Comparison of ENCODE assay signal across 8 cellular contexts in genomic region chr11:2938644-2939418, GRCh38. TPM values are rescaled to one million over a fixed set of nuclear protein-coding genes. Genes with fewer than 3 reads are reported as not detected.
A peak's percentile ranks its signal among the peaks of the same experiment; 100 is the strongest.
DNase-seq lines count a peak whose midpoint lies in the region; ATAC-seq, FAIRE-seq and TF ChIP-seq lines count a peak whose summit lies in the region.
"Not testable (repeated sequence)": the region's sequence is repeated elsewhere in the genome, so short reads cannot be mapped to it uniquely, and the experiment has no call there.

No MANE protein-coding gene starts in this region.

- not testable (repeated sequence) for H3K27me3 Mint-ChIP-seq in CD4-positive, CD25-positive, alpha-beta regulatory T cell; T-helper 2 cell treated with Interferon-gamma antibody and Interleukin-4, amounts not matched to agents 5 μg/mL and 100 μg/mL, for 36 hours (ENCODE audit: low read depth); activated T-helper 17 cell treated with anti-CD3 and anti-CD28 coated beads, Interleukin-2, amount 50 U/mL, for 72 hours; natural killer cell treated with Interleukin-12 subunit alpha and Interleukin-12 subunit beta and Interleukin-15 and Interleukin-18, amount 100 ng/mL, for 72 hours; stimulated activated naive CD8-positive, alpha-beta T cell treated with anti-CD3 and anti-CD28 coated beads, Interleukin-15, Interleukin-2, amounts not matched to agents 100 ng/mL and 50 ng/mL, for 24 hours
- peaks cover 24% of the 10 kb centered on the region for H3K27me3 Mint-ChIP-seq in H9 (ENCODE audit: low read depth)

- H3K23me2 ChIP-seq in H9 (ENCODE audit: insufficient read length, low read depth, low read length, poor library complexity, severe bottlenecking): not testable (repeated sequence)

- not testable (repeated sequence) for H3T11ph ChIP-seq in H9 (ENCODE audit: low read length)

- TF ChIP-seq POLR2A in GM12878 (IDR thresholded peaks at IDR 0.05; ENCODE audit: low read depth, low read length): not testable (repeated sequence)

- H3K4me1 ChIP-seq in CD4-positive, CD25-positive, alpha-beta regulatory T cell (ENCODE audit: control insufficient read depth, insufficient read depth, low read length, poor library complexity, severe bottlenecking); H9 (ENCODE audit: insufficient read depth, low read length); GM12878 (ENCODE audit: control insufficient read depth, insufficient read depth, low read length); right cardiac atrium (ENCODE audit: control insufficient read depth, insufficient read depth, low read length): not testable (repeated sequence)

- POLR2A ChIA-PET in GM12878 (lab: Charles Lee): not testable (repeated sequence)

- not testable (repeated sequence) for H2AFZ ChIP-seq in H9 (ENCODE audit: low read length); GM12878 (ENCODE audit: control insufficient read depth, low read depth, low read length)

- not testable (repeated sequence) for H3K23ac ChIP-seq in H9 (ENCODE audit: insufficient read length, low read depth, low read length)

- not testable (repeated sequence) for H3K36me3 ChIP-seq in CD4-positive, CD25-positive, alpha-beta regulatory T cell (ENCODE audit: control insufficient read depth, insufficient read depth, low read length); GM12878 (ENCODE audit: control insufficient read depth in 2 of 2, insufficient read depth in 2 of 2, low read length in 1 of 2)

- in situ Hi-C loops in GM12878 (cut with MboI): not testable (repeated sequence)

- DNase-seq in CD4-positive, CD25-positive, alpha-beta regulatory T cell: peak in 1 of 3 donors; percentile 23
- DNase-seq in H9 (peak; percentile 29), right cardiac atrium (peak in 2 of 3 donors; percentile 13 to 17)
- DNase-seq in T-helper 2 cell treated with Interferon-gamma antibody and Interleukin-4, amounts not matched to agents 5 μg/mL and 100 μg/mL, for 36 hours (ENCODE audit: low spot score); GM12878 (ENCODE audit: low read depth, low spot score); natural killer cell treated with Interleukin-12 subunit alpha and Interleukin-12 subunit beta and Interleukin-15 and Interleukin-18, amount 100 ng/mL, for 72 hours (ENCODE audit: low spot score): not testable (repeated sequence)

- not testable (repeated sequence) for H2BK20ac ChIP-seq in H9 (ENCODE audit: low read depth, low read length, poor library complexity, severe bottlenecking)

- H3K27ac Mint-ChIP-seq in CD4-positive, CD25-positive, alpha-beta regulatory T cell: peak overlapping the region; percentile 68 to 90 (median 76)
- H3K27ac Mint-ChIP-seq in H9: peak overlapping the region in 1 of 3 experiments; percentile 59; a peak in 1 of 7 replicates
- H3K27ac Mint-ChIP-seq in T-helper 2 cell treated with Interferon-gamma antibody and Interleukin-4, amounts not matched to agents 5 μg/mL and 100 μg/mL, for 36 hours: peak overlapping the region; percentile 37
- H3K27ac Mint-ChIP-seq in activated T-helper 17 cell treated with anti-CD3 and anti-CD28 coated beads, Interleukin-2, amount 50 U/mL, for 72 hours: peak overlapping the region; percentile 79
- peak overlapping the region; percentile 40 to 75 for H3K27ac Mint-ChIP-seq in natural killer cell treated with Interleukin-12 subunit alpha and Interleukin-12 subunit beta and Interleukin-15 and Interleukin-18, amount 100 ng/mL, for 72 hours
- H3K27ac Mint-ChIP-seq in stimulated activated naive CD8-positive, alpha-beta T cell treated with anti-CD3 and anti-CD28 coated beads, Interleukin-15, Interleukin-2, amounts not matched to agents 100 ng/mL and 50 ng/mL, for 24 hours: not testable (repeated sequence)

- H2BK15ac ChIP-seq in H9 (ENCODE audit: low read depth, low read length): not testable (repeated sequence)

- not testable (repeated sequence) for H3K79me2 ChIP-seq in H9 (ENCODE audit: insufficient read depth, low read length); GM12878 (ENCODE audit: control insufficient read depth, insufficient read depth, low read length)

- WGBS in H9 (ENCODE audit: extremely low coverage, insufficient read length, low lambda C conversion rate): no CpG with 5 or more reads among the region's 11 CpGs
- 98% methylated on average over 11 of the region's 11 CpGs for WGBS in GM12878 (ENCODE audit: insufficient coverage, insufficient replicate concordance, low lambda C conversion rate, missing lambda C conversion rate)
- WGBS in right cardiac atrium: 88% methylated on average over 11 of the region's 11 CpGs

- not testable (repeated sequence) for TF ChIP-seq CTCF in H9 (conservative IDR thresholded peaks at IDR 0.05); GM12878 (IDR thresholded peaks at IDR 0.05 in 2 of 3, conservative IDR thresholded peaks at IDR 0.05 in 1 of 3; ENCODE audit: control insufficient read depth in 2 of 3, extremely low read depth in 1 of 3, insufficient read depth in 1 of 3, low read depth in 3 of 3, low read length in 3 of 3)

- RAD21 ChIA-PET in GM12878 (lab: Charles Lee; ENCODE audit: unreplicated experiment): not testable (repeated sequence)

- H2BK120ac ChIP-seq in H9 (ENCODE audit: low read depth, low read length, poor library complexity, severe bottlenecking): not testable (repeated sequence)

- not testable (repeated sequence) for H3K14ac ChIP-seq in H9 (ENCODE audit: insufficient read depth, low read length)

- H3K9me3 ChIP-seq in CD4-positive, CD25-positive, alpha-beta regulatory T cell (ENCODE audit: control insufficient read depth in 2 of 2, low read length in 2 of 2): peaks cover 11 to 19% of the 10 kb centered on the region in 2 experiments
- H3K9me3 ChIP-seq in H9 (ENCODE audit: control insufficient read depth, low read depth, low read length): peaks cover 22% of the 10 kb centered on the region
- H3K9me3 ChIP-seq in GM12878 (replicated peaks; ENCODE audit: control insufficient read depth, insufficient read depth, low read length); right cardiac atrium (ENCODE audit: control insufficient read depth, low read length): not testable (repeated sequence)

- not testable (repeated sequence) for H2BK5ac ChIP-seq in H9 (ENCODE audit: insufficient read length, low read length)

- not testable (repeated sequence) for BruUV-seq in GM12878 (replicated peaks; lab: Mats Ljungman, UMichigan)

- not testable (repeated sequence) for H2AK5ac ChIP-seq in H9 (ENCODE audit: insufficient read length, low read length)

- intact Hi-C loops in GM12878 (cut with micrococcal nuclease; ENCODE audit: unreplicated experiment): loop anchor here (10.0 kb wide), 1 partner anchor 156 kb away; no protein-coding TSS in a partner anchor
- intact Hi-C loops in right cardiac atrium (cut with DNase I): not testable (repeated sequence)

- not testable (repeated sequence) for H4K91ac ChIP-seq in H9 (ENCODE audit: insufficient read length, low read depth, low read length)

- H3K4me3 ChIP-seq in CD4-positive, CD25-positive, alpha-beta regulatory T cell (ENCODE audit: low read depth, low read length); GM12878; right cardiac atrium (ENCODE audit: low read length): not testable (repeated sequence)

- H3K18ac ChIP-seq in H9 (ENCODE audit: insufficient read length, low read depth, low read length): not testable (repeated sequence)

- SMC1A ChIA-PET in GM12878 (lab: Charles Lee; ENCODE audit: uncharacterized antibody, unreplicated experiment): not testable (repeated sequence)

- CTCF ChIA-PET in GM12878 (lab: Yijun Ruan, JAX): not testable (repeated sequence)

- not testable (repeated sequence) for H3K27ac ChIP-seq in CD4-positive, CD25-positive, alpha-beta regulatory T cell (ENCODE audit: insufficient read depth, low read length, poor library complexity, severe bottlenecking); H9 (ENCODE audit: insufficient read length, low read depth, low read length); GM12878 (ENCODE audit: control insufficient read depth, insufficient read depth); right cardiac atrium (ENCODE audit: low read length)

- H3K27me3 ChIP-seq in CD4-positive, CD25-positive, alpha-beta regulatory T cell (ENCODE audit: control insufficient read depth, insufficient read depth, low read length); H9 (ENCODE audit: insufficient read depth, low read length); GM12878 (replicated peaks in 1 of 2; ENCODE audit: control insufficient read depth in 2 of 2, insufficient read depth in 2 of 2, low read length in 1 of 2); right cardiac atrium (ENCODE audit: control insufficient read depth, insufficient read depth): not testable (repeated sequence)

- H4K20me1 ChIP-seq in H9 (ENCODE audit: control insufficient read depth, insufficient read depth, insufficient read length); GM12878 (ENCODE audit: control insufficient read depth, insufficient read depth): not testable (repeated sequence)

- not testable (repeated sequence) for ATAC-seq in CD4-positive, CD25-positive, alpha-beta regulatory T cell (ENCODE audit: low read depth in 2 of 2); activated T-helper 17 cell treated with anti-CD3 and anti-CD28 coated beads, Interleukin-2, amount 50 U/mL, for 72 hours (replicated peaks); GM12878; right cardiac atrium; natural killer cell treated with Interleukin-12 subunit alpha and Interleukin-12 subunit beta and Interleukin-15 and Interleukin-18, amount 100 ng/mL, for 72 hours

- H3K36me3 Mint-ChIP-seq in CD4-positive, CD25-positive, alpha-beta regulatory T cell: not testable (repeated sequence)
- peaks cover 28 to 36% (median 33%) of the 10 kb centered on the region in 3 experiments for H3K36me3 Mint-ChIP-seq in H9 (ENCODE audit: insufficient read depth in 1 of 3, low read depth in 3 of 3)
- peaks cover 28% of the 10 kb centered on the region for H3K36me3 Mint-ChIP-seq in T-helper 2 cell treated with Interferon-gamma antibody and Interleukin-4, amounts not matched to agents 5 μg/mL and 100 μg/mL, for 36 hours (ENCODE audit: low read depth)
- H3K36me3 Mint-ChIP-seq in activated T-helper 17 cell treated with anti-CD3 and anti-CD28 coated beads, Interleukin-2, amount 50 U/mL, for 72 hours (ENCODE audit: low read depth): peaks cover 16% of the 10 kb centered on the region
- peaks cover 20% of the 10 kb centered on the region for H3K36me3 Mint-ChIP-seq in natural killer cell treated with Interleukin-12 subunit alpha and Interleukin-12 subunit beta and Interleukin-15 and Interleukin-18, amount 100 ng/mL, for 72 hours
- peaks cover 15% of the 10 kb centered on the region for H3K36me3 Mint-ChIP-seq in stimulated activated naive CD8-positive, alpha-beta T cell treated with anti-CD3 and anti-CD28 coated beads, Interleukin-15, Interleukin-2, amounts not matched to agents 100 ng/mL and 50 ng/mL, for 24 hours (ENCODE audit: low read depth)

- H2BK12ac ChIP-seq in H9 (ENCODE audit: insufficient read length, low read depth, low read length): not testable (repeated sequence)

- not testable (repeated sequence) for H4K5ac ChIP-seq in H9 (ENCODE audit: insufficient read length, low read depth, low read length)

- H3K79me1 ChIP-seq in H9 (ENCODE audit: insufficient read depth, low read depth, low read length, poor library complexity, severe bottlenecking): not testable (repeated sequence)

- not testable (repeated sequence) for FAIRE-seq in GM12878 (lab: Jason Lieb, UNC)

- H3K4ac ChIP-seq in H9 (ENCODE audit: low read depth, low read length): not testable (repeated sequence)

- H3K9me3 Mint-ChIP-seq in CD4-positive, CD25-positive, alpha-beta regulatory T cell: peaks cover 0 to 28% (median 12%) of the 10 kb centered on the region in 7 donors
- peaks cover 32% of the 10 kb centered on the region in 2 experiments for H3K9me3 Mint-ChIP-seq in H9
- peaks cover 31% of the 10 kb centered on the region for H3K9me3 Mint-ChIP-seq in T-helper 2 cell treated with Interferon-gamma antibody and Interleukin-4, amounts not matched to agents 5 μg/mL and 100 μg/mL, for 36 hours
- peaks cover 16% of the 10 kb centered on the region for H3K9me3 Mint-ChIP-seq in activated T-helper 17 cell treated with anti-CD3 and anti-CD28 coated beads, Interleukin-2, amount 50 U/mL, for 72 hours
- peaks cover 14% of the 10 kb centered on the region for H3K9me3 Mint-ChIP-seq in natural killer cell treated with Interleukin-12 subunit alpha and Interleukin-12 subunit beta and Interleukin-15 and Interleukin-18, amount 100 ng/mL, for 72 hours
- H3K9me3 Mint-ChIP-seq in stimulated activated naive CD8-positive, alpha-beta T cell treated with anti-CD3 and anti-CD28 coated beads, Interleukin-15, Interleukin-2, amounts not matched to agents 100 ng/mL and 50 ng/mL, for 24 hours: peaks cover 16% of the 10 kb centered on the region

- H3K4me2 ChIP-seq in H9 (ENCODE audit: insufficient read depth, insufficient read length, low read length); GM12878 (ENCODE audit: control insufficient read depth, insufficient read depth): not testable (repeated sequence)

- TF ChIP-seq EP300 in GM12878 (IDR thresholded peaks at IDR 0.05; ENCODE audit: borderline replicate concordance in 1 of 2, control insufficient read depth in 1 of 2, low read depth in 2 of 2, low read length in 2 of 2): not testable (repeated sequence)

- not testable (repeated sequence) for TF ChIP-seq RAD21 in GM12878 (IDR thresholded peaks at IDR 0.05; ENCODE audit: insufficient read depth, low read depth, low read length)

- H3K9ac ChIP-seq in H9 (ENCODE audit: extremely low read depth, insufficient read length, low read length); GM12878 (ENCODE audit: control insufficient read depth, insufficient read depth, low read length): not testable (repeated sequence)

- H3K4me3 Mint-ChIP-seq in CD4-positive, CD25-positive, alpha-beta regulatory T cell: peak overlapping the region in 3 of 4 donors; percentile 6 to 64 (median 58)
- H3K4me3 Mint-ChIP-seq in H9: peak overlapping the region in 1 of 2 experiments; percentile 43; a peak in 1 of 5 replicates
- H3K4me3 Mint-ChIP-seq in T-helper 2 cell treated with Interferon-gamma antibody and Interleukin-4, amounts not matched to agents 5 μg/mL and 100 μg/mL, for 36 hours; activated T-helper 17 cell treated with anti-CD3 and anti-CD28 coated beads, Interleukin-2, amount 50 U/mL, for 72 hours: not testable (repeated sequence)
- peak overlapping the region; percentile 5 for H3K4me3 Mint-ChIP-seq in natural killer cell treated with Interleukin-12 subunit alpha and Interleukin-12 subunit beta and Interleukin-15 and Interleukin-18, amount 100 ng/mL, for 72 hours
- H3K4me3 Mint-ChIP-seq in stimulated activated naive CD8-positive, alpha-beta T cell treated with anti-CD3 and anti-CD28 coated beads, Interleukin-15, Interleukin-2, amounts not matched to agents 100 ng/mL and 50 ng/mL, for 24 hours: peak overlapping the region; percentile 35

- H4K8ac ChIP-seq in H9 (replicated peaks; ENCODE audit: insufficient read length, low read depth, low read length): not testable (repeated sequence)

- not testable (repeated sequence) for H3K56ac ChIP-seq in H9 (ENCODE audit: insufficient read length, low read depth, low read length)

- peaks cover 0 to 25% (median 5%) of the 10 kb centered on the region in 4 donors for H3K4me1 Mint-ChIP-seq in CD4-positive, CD25-positive, alpha-beta regulatory T cell
- H3K4me1 Mint-ChIP-seq in H9; T-helper 2 cell treated with Interferon-gamma antibody and Interleukin-4, amounts not matched to agents 5 μg/mL and 100 μg/mL, for 36 hours (ENCODE audit: low read depth); activated T-helper 17 cell treated with anti-CD3 and anti-CD28 coated beads, Interleukin-2, amount 50 U/mL, for 72 hours; stimulated activated naive CD8-positive, alpha-beta T cell treated with anti-CD3 and anti-CD28 coated beads, Interleukin-15, Interleukin-2, amounts not matched to agents 100 ng/mL and 50 ng/mL, for 24 hours (ENCODE audit: low read depth): not testable (repeated sequence)
- H3K4me1 Mint-ChIP-seq in natural killer cell treated with Interleukin-12 subunit alpha and Interleukin-12 subunit beta and Interleukin-15 and Interleukin-18, amount 100 ng/mL, for 72 hours (ENCODE audit: low read depth in 2 of 2): peaks cover 7 to 14% of the 10 kb centered on the region in 2 donors

RNA-seq across cellular contexts. Expression of gene PHLDA2, which starts 9.6 kb away (rescaled TPM):
- 1.3 TPM for total RNA-seq in CD4-positive, CD25-positive, alpha-beta regulatory T cell
- 1 to 10 TPM; 1.1 to 3.4 (median 1.4) TPM for polyA plus RNA-seq in CD4-positive, CD25-positive, alpha-beta regulatory T cell
- 41.5 and 42.8 TPM in 2 replicates for total RNA-seq in H9 (2021)
- 1 to 10 TPM; 5.6 to 9.1 TPM for total RNA-seq in activated T-helper 17 cell treated with anti-CD3 and anti-CD28 coated beads, Interleukin-2, amount 50 U/mL, for 72 hours
- total RNA-seq in GM12878 (2013; cell fraction: nucleolus; rRNA removed): 0.59 TPM in 1 of 2 replicates, not detected in the other
- total RNA-seq in GM12878 (2014; rRNA removed): not detected in 2 replicates
- not detected in 2 replicates for total RNA-seq in GM12878 (2014; rRNA removed; fragmentation: Illumina TruSeq; extraction: Trizol)
- total RNA-seq in GM12878 (2021): 0.27 and 0.49 TPM in 2 replicates
- polyA plus RNA-seq in GM12878 (2011; ENCODE audit: low read depth): not detected
- 0.15 TPM in 1 of 2 replicates, not detected in the other for polyA plus RNA-seq in GM12878 (2011; rRNA removed)
- 0.07 and 0.12 TPM in 2 replicates for polyA plus RNA-seq in GM12878 (2011; cell fraction: cytosol; rRNA removed)
- 0.27 and 0.34 TPM in 2 replicates for polyA plus RNA-seq in GM12878 (2011; cell fraction: nucleus; rRNA removed)
- polyA plus RNA-seq in GM12878 (2012): 0.18 and 0.32 TPM in 2 replicates
- not detected in 2 replicates for polyA plus RNA-seq in GM12878 (2014; fragmentation: Illumina TruSeq; extraction: Trizol)
- polyA plus RNA-seq in GM12878 (2014; fragmentation: Nextera tagmentation; extraction: Ambion mirVana): not detected
- not detected in 2 replicates for polyA plus RNA-seq in GM12878 (2014; rRNA removed)
- under 1 TPM in 1 of 2 experiments, not detected in 1; 0.16 TPM for polyA plus RNA-seq in GM12878 (2016; fragmentation: Nextera tagmentation; extraction: Ambion mirVana)
- polyA minus RNA-seq in GM12878 (2011; rRNA and poly(A)+ RNA removed): not detected in 2 replicates
- not detected in 2 replicates for polyA minus RNA-seq in GM12878 (2011; cell fraction: cytosol; rRNA and poly(A)+ RNA removed)
- not detected in 2 replicates for polyA minus RNA-seq in GM12878 (2011; cell fraction: nucleus; rRNA and poly(A)+ RNA removed)
- 1 to 10 TPM in 1 of 4 donors, under 1 TPM in 2, not detected in 1; 0.57 to 2.1 (median 0.74) TPM for total RNA-seq in right cardiac atrium
- polyA plus RNA-seq in right cardiac atrium: 2.0 TPM
- 1 to 10 TPM; 3.0 to 4.5 TPM for total RNA-seq in natural killer cell treated with Interleukin-12 subunit alpha and Interleukin-12 subunit beta and Interleukin-15 and Interleukin-18, amount 100 ng/mL, for 72 hours

RNA-seq across cellular contexts. Expression of gene CDKN1C, which starts 53.3 kb away (rescaled TPM):
- 4.1 TPM for total RNA-seq in CD4-positive, CD25-positive, alpha-beta regulatory T cell
- polyA plus RNA-seq in CD4-positive, CD25-positive, alpha-beta regulatory T cell: 1 to 10 TPM; 1.1 to 1.3 (median 1.2) TPM
- total RNA-seq in H9 (2021) (15.4 and 17.8 TPM in 2 replicates), GM12878 (2014; rRNA removed) (not detected in 2 replicates), GM12878 (2014; rRNA removed; fragmentation: Illumina TruSeq; extraction: Trizol) (not detected in 2 replicates), GM12878 (2021) (0.19 and 0.21 TPM in 2 replicates), right cardiac atrium (10 to 100 TPM; 16.1 to 26.3 (median 21.4) TPM)
- total RNA-seq in activated T-helper 17 cell treated with anti-CD3 and anti-CD28 coated beads, Interleukin-2, amount 50 U/mL, for 72 hours: 10 to 100 TPM in 1 of 2 donors, under 1 TPM in 1; 0.58 to 34.8 TPM
- 0.59 TPM in 1 of 2 replicates, not detected in the other for total RNA-seq in GM12878 (2013; cell fraction: nucleolus; rRNA removed)
- not detected for polyA plus RNA-seq in GM12878 (2011; ENCODE audit: low read depth)
- polyA plus RNA-seq in GM12878 (2011; rRNA removed) (0.05 TPM in 1 of 2 replicates, not detected in the other), GM12878 (2014; fragmentation: Illumina TruSeq; extraction: Trizol) (not detected in 2 replicates), GM12878 (2014; fragmentation: Nextera tagmentation; extraction: Ambion mirVana) (not detected), GM12878 (2014; rRNA removed) (not detected in 2 replicates), GM12878 (2016; fragmentation: Nextera tagmentation; extraction: Ambion mirVana) (under 1 TPM in 1 of 2 experiments, not detected in 1; 0.14 TPM), right cardiac atrium (27.6 TPM)
- 0.08 and 0.09 TPM in 2 replicates for polyA plus RNA-seq in GM12878 (2011; cell fraction: cytosol; rRNA removed)
- 0.09 and 0.19 TPM in 2 replicates for polyA plus RNA-seq in GM12878 (2011; cell fraction: nucleus; rRNA removed)
- polyA plus RNA-seq in GM12878 (2012): 0.35 and 0.37 TPM in 2 replicates
- not detected in 2 replicates for polyA minus RNA-seq in GM12878 (2011; rRNA and poly(A)+ RNA removed)
- polyA minus RNA-seq in GM12878 (2011; cell fraction: cytosol; rRNA and poly(A)+ RNA removed): 1.5 TPM in 1 of 2 replicates, not detected in the other
- 0.29 and 0.48 TPM in 2 replicates for polyA minus RNA-seq in GM12878 (2011; cell fraction: nucleus; rRNA and poly(A)+ RNA removed)
- total RNA-seq in natural killer cell treated with Interleukin-12 subunit alpha and Interleukin-12 subunit beta and Interleukin-15 and Interleukin-18, amount 100 ng/mL, for 72 hours: 1 to 10 TPM; 1.2 to 2.0 TPM

RNA-seq across cellular contexts. Expression of gene NAP1L4, which starts 53.3 kb away (rescaled TPM):
- total RNA-seq in CD4-positive, CD25-positive, alpha-beta regulatory T cell: 351 TPM
- polyA plus RNA-seq in CD4-positive, CD25-positive, alpha-beta regulatory T cell: 100 to 1,000 TPM; 210 to 266 (median 227) TPM
- total RNA-seq in H9 (2021): 212 and 217 TPM in 2 replicates
- total RNA-seq in activated T-helper 17 cell treated with anti-CD3 and anti-CD28 coated beads, Interleukin-2, amount 50 U/mL, for 72 hours: 100 to 1,000 TPM; 301 to 344 TPM
- 427 and 452 TPM in 2 replicates for total RNA-seq in GM12878 (2013; cell fraction: nucleolus; rRNA removed)
- 103 and 107 TPM in 2 replicates for total RNA-seq in GM12878 (2014; rRNA removed)
- 100 and 101 TPM in 2 replicates for total RNA-seq in GM12878 (2014; rRNA removed; fragmentation: Illumina TruSeq; extraction: Trizol)
- 128 and 130 TPM in 2 replicates for total RNA-seq in GM12878 (2021)
- 48.1 TPM for polyA plus RNA-seq in GM12878 (2011; ENCODE audit: low read depth)
- polyA plus RNA-seq in GM12878 (2011; rRNA removed): 100 and 159 TPM in 2 replicates
- polyA plus RNA-seq in GM12878 (2011; cell fraction: cytosol; rRNA removed): 64.8 and 80.3 TPM in 2 replicates
- polyA plus RNA-seq in GM12878 (2011; cell fraction: nucleus; rRNA removed): 141 and 157 TPM in 2 replicates
- 71.3 and 83.1 TPM in 2 replicates for polyA plus RNA-seq in GM12878 (2012)
- 127 and 140 TPM in 2 replicates for polyA plus RNA-seq in GM12878 (2014; fragmentation: Illumina TruSeq; extraction: Trizol)
- 10 to 100 TPM; 24.8 to 44.0 TPM for polyA plus RNA-seq in GM12878 (2014; fragmentation: Nextera tagmentation; extraction: Ambion mirVana)
- 121 TPM in 2 replicates for polyA plus RNA-seq in GM12878 (2014; rRNA removed)
- 100 to 1,000 TPM; 181 to 198 TPM for polyA plus RNA-seq in GM12878 (2016; fragmentation: Nextera tagmentation; extraction: Ambion mirVana)
- polyA minus RNA-seq in GM12878 (2011; rRNA and poly(A)+ RNA removed): 62.6 and 97.0 TPM in 2 replicates
- polyA minus RNA-seq in GM12878 (2011; cell fraction: cytosol; rRNA and poly(A)+ RNA removed): 28.8 and 30.2 TPM in 2 replicates
- polyA minus RNA-seq in GM12878 (2011; cell fraction: nucleus; rRNA and poly(A)+ RNA removed): 52.5 and 71.7 TPM in 2 replicates
- 100 to 1,000 TPM; 147 to 188 (median 159) TPM for total RNA-seq in right cardiac atrium
- 132 TPM for polyA plus RNA-seq in right cardiac atrium
- total RNA-seq in natural killer cell treated with Interleukin-12 subunit alpha and Interleukin-12 subunit beta and Interleukin-15 and Interleukin-18, amount 100 ng/mL, for 72 hours: 100 to 1,000 TPM; 160 to 222 TPM
